Comparison of ENCODE assay signal across 1 cellular context in genomic region chr2:43934567-43934966, GRCh38.
TF ChIP-seq lines count a peak whose summit lies in the region.

No MANE protein-coding gene starts in this region.

TF ChIP-seq in IMR-90, 13 proteins besides CTCF, POLR2A, EP300 and RAD21 (continued from another document):
- TF ChIP-seq USF2 (IDR thresholded peaks at IDR 0.05; ENCODE audit: low read depth, low read length), result no peak
- TF ChIP-seq RFX5 (IDR thresholded peaks at IDR 0.05; ENCODE audit: low read depth, low read length), result no peak
- TF ChIP-seq FOS (IDR thresholded peaks at IDR 0.05; ENCODE audit: low read depth, low read length), result no peak
- no peak for TF ChIP-seq MAFK (IDR thresholded peaks at IDR 0.05; ENCODE audit: low read depth, low read length)
- no peak for TF ChIP-seq SMC3 (IDR thresholded peaks at IDR 0.05; ENCODE audit: low read depth, low read length)
